ENCODE assay signal across 4 cellular contexts in genomic region chr2:57097855-57098254, GRCh38.
TF ChIP-seq lines count a peak whose summit lies in the region.

No MANE protein-coding gene starts in this region.

TF ChIP-seq in HepG2, 621 proteins besides CTCF, POLR2A, EP300 and RAD21:
- TF ChIP-seq REST (IDR thresholded peaks at IDR 0.05; ENCODE audit: borderline replicate concordance in 1 of 2, low read depth in 1 of 2, low read length in 2 of 2) (no peak), CEBPB (IDR thresholded peaks at IDR 0.05; ENCODE audit: borderline replicate concordance, low read depth, low read length) (peak; percentile 72; the same call in 1 of the 2 replicates)

TF ChIP-seq in IMR-90, 13 proteins besides CTCF, POLR2A, EP300 and RAD21:
- TF ChIP-seq CEBPB (IDR thresholded peaks at IDR 0.05; ENCODE audit: low read depth, low read length): peak; percentile 67
- no peak for TF ChIP-seq CHD1 (IDR thresholded peaks at IDR 0.05; ENCODE audit: low read depth, low read length)
TF ChIP-seq in IMR-90: peak in this region for 1.

TF ChIP-seq in K562, 482 proteins besides CTCF, POLR2A, EP300 and RAD21:
- TF ChIP-seq CEBPB (tag; IDR thresholded peaks at IDR 0.05) (peak; percentile 47), CEBPG (CRISPR knock-in tag; IDR thresholded peaks at IDR 0.05) (no peak), CEBPG (tag; conservative IDR thresholded peaks at IDR 0.05 in 1 of 2, IDR thresholded peaks at IDR 0.05 in 1 of 2) (peak in 1 of 2 experiments; percentile 86; a peak in 2 of 4 replicates), HNRNPK (IDR thresholded peaks at IDR 0.05; ENCODE audit: low read depth, low read length, poor library complexity, severe bottlenecking) (no peak)

TF ChIP-seq in H1, 55 proteins besides CTCF, POLR2A, EP300 and RAD21:
- TF ChIP-seq CEBPB (IDR thresholded peaks at IDR 0.05; ENCODE audit: low read depth, low read length) (peak; percentile 35; the same call in 1 of the 2 replicates), RNF2 (IDR thresholded peaks at IDR 0.05; ENCODE audit: borderline replicate concordance, low read depth, low read length, missing control alignments, poor library complexity, severe bottlenecking) (no peak)
